ENCODE assay signal across 8 cellular contexts in genomic region chr1:3319874-3320245, GRCh38.
DNase-seq lines count a peak whose midpoint lies in the region; ATAC-seq and TF ChIP-seq lines count a peak whose summit lies in the region.

No MANE protein-coding gene starts in this region.

- H3K9me3 ChIP-seq in ascending aorta = no peaks in the 10 kb centered on the region
- no peaks in the 10 kb centered on the region for H3K9me3 ChIP-seq in stomach

- H3K4me3 ChIP-seq in GM23338 (no peak overlapping the region), ascending aorta (no peak overlapping the region), stomach (no peak overlapping the region)

- no peak overlapping the region for H3K4me2 ChIP-seq in GM23338

- TF ChIP-seq CTCF in GM23338 (conservative IDR thresholded peaks at IDR 0.05; ENCODE audit: low read depth in 2 of 2) = peak; percentile 71 to 79
- peak; percentile 57 to 75 (median 74) for TF ChIP-seq CTCF in ascending aorta (IDR thresholded peaks at IDR 0.05)
- TF ChIP-seq CTCF in stomach (IDR thresholded peaks at IDR 0.05) = peak in 6 of 7 experiments; percentile 49 to 94 (median 82)

- TF ChIP-seq POLR2A in stomach (IDR thresholded peaks at IDR 0.05) = no peak

- H3K4me1 Mint-ChIP-seq in GM23338 = peaks cover 17% of the 10 kb centered on the region

- H2AFZ ChIP-seq in GM23338 = peak overlapping the region; percentile 83; the same call in 1 of the 2 replicates

- no peaks in the 10 kb centered on the region for H3K9me2 ChIP-seq in GM23338 (ENCODE audit: insufficient read depth)

- H3K36me3 Mint-ChIP-seq in GM23338 (ENCODE audit: low read depth) = no peaks in the 10 kb centered on the region

- H3K4me3 Mint-ChIP-seq in GM23338 = no peak overlapping the region

- 0 out of 2 replicates have a peak, but pooled peaks cover 4% of the 10 kb centered on the region for H3F3A ChIP-seq in GM23338 (replicated peaks; ENCODE audit: low read depth)

- ATAC-seq in GM23338 = peak; percentile 89
- ATAC-seq in GM21723 (IDR thresholded peaks at IDR 0.05; ENCODE audit: unreplicated experiment) = no peak
- no peak for ATAC-seq in GM21447 (IDR thresholded peaks at IDR 0.05; ENCODE audit: unreplicated experiment)

- no peaks in the 10 kb centered on the region for H3K79me2 ChIP-seq in GM23338 (replicated peaks; ENCODE audit: insufficient read depth)

- no peak overlapping the region for H3K27ac Mint-ChIP-seq in GM23338

- no peaks in the 10 kb centered on the region for H4K20me1 ChIP-seq in GM23338 (replicated peaks; ENCODE audit: insufficient read depth)

- H3K27me3 ChIP-seq in GM23338 (ENCODE audit: insufficient read depth) (no peaks in the 10 kb centered on the region), ascending aorta (no peaks in the 10 kb centered on the region), stomach (peaks cover 0 to 24% (median 0%) of the 10 kb centered on the region in 3 donors)

- TF ChIP-seq EP300 in stomach (IDR thresholded peaks at IDR 0.05) = no peak

- H3K36me3 ChIP-seq in GM23338 (ENCODE audit: insufficient read depth) (no peaks in the 10 kb centered on the region), ascending aorta (no peaks in the 10 kb centered on the region), stomach (no peaks in the 10 kb centered on the region)

- H3K9me3 Mint-ChIP-seq in GM23338 = no peaks in the 10 kb centered on the region

- WGBS in stomach, 5 donors = 11 to 42% (median 18%) methylated on average over 4 of the region's 4 CpGs

- H3K27ac ChIP-seq in GM23338 (ENCODE audit: low read depth) (no peak overlapping the region), ascending aorta (peak overlapping the region; percentile 15 to 51), stomach (peak overlapping the region; percentile 40 to 79 (median 72))

- H3K4me1 ChIP-seq in GM23338 (ENCODE audit: insufficient read depth) = peaks cover 7% of the 10 kb centered on the region
- peaks cover 10 to 63% of the 10 kb centered on the region in 2 donors for H3K4me1 ChIP-seq in ascending aorta
- peaks cover 22 to 56% (median 45%) of the 10 kb centered on the region in 4 donors for H3K4me1 ChIP-seq in stomach

- peaks cover 22% of the 10 kb centered on the region for H3K27me3 Mint-ChIP-seq in GM23338 (ENCODE audit: insufficient read depth, low read depth, poor library complexity)

- DNase-seq in COR-L47 (lab: John Stamatoyannopoulos, UW) = peak; percentile 46
- DNase-seq in GM23338 (ENCODE audit: low spot score) = peak; percentile 82
- peak; percentile 77 for DNase-seq in NCI-H748 (lab: John Stamatoyannopoulos, UW; ENCODE audit: unreplicated experiment)
- DNase-seq in ascending aorta (ENCODE audit: low spot score in 2 of 2) = no peak
- DNase-seq in inferior parietal cortex (ENCODE audit: extremely low spot score) = peak; percentile 56
- peak; percentile 75 for DNase-seq in stomach

- intact Hi-C loops in ascending aorta (cut with DNase I) (loop anchor here (5.0 to 10.0 kb wide), 2 partner anchors 225 to 498 kb away; no protein-coding TSS in a partner anchor), stomach (cut with DNase I; ENCODE audit: low total_unique reads) (no loop called here)

TF ChIP-seq in GM23338, 12 proteins besides CTCF, POLR2A, EP300 and RAD21:
- TF ChIP-seq CREB1 (CRISPR knock-in tag; IDR thresholded peaks at IDR 0.05; ENCODE audit: low read depth) (peak; percentile 15; the same call in 1 of the 2 replicates), EZH2 (IDR thresholded peaks at IDR 0.05; ENCODE audit: low read depth, unreplicated experiment) (no peak)

Comparison
In these comparisons a context has a peak if more than half of its experiments do, and no peak if none do; other contexts are left out.
1. DNase-seq: peak in COR-L47 (single experiment), GM23338 (single experiment), NCI-H748 (single experiment), inferior parietal cortex (single experiment) and stomach (single experiment); none in ascending aorta (0 of 2).
2. Peak in every context shown above with its lines, with median percentiles within 50 percentile points of each other: CTCF ChIP-seq.